In the genomic region with DNA sequence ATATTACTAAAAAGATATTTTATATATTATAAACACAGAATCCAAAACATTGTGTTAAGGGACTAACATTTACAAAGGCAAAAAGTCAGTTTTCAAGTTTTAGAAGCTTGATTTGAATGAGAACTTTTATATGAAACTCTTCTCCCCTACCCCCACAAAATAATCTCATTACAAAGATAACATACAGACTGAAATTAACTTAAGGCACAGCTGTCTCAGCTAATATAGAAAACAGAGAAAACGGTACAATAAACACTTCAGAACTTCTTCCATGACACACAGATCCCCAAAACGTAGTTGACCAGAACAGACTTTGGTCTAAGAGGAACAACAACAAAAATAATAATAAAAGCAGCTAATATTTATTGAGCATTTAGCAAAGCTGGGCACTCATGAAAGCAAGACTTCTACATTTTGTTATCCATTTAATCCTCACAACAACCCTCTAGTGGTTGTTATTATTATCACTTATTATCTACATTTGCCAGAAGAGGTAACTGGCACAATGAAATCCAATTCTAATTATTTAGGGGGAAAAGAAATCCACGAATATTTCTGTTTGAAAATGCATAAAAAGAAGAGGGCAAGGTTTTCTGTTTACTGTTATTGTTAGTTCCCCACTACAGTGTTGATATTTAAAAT, we compare ENCODE assay signal across 14 cellular contexts.
DNase-seq lines count a peak whose midpoint lies in the region; ATAC-seq, FAIRE-seq and TF ChIP-seq lines count a peak whose summit lies in the region.
"Had no signal": no experiment of that assay in that cellular context is flagged by ENCODE, and none has a peak within 500 bp of the region (broad histone marks: within the 10 kb centered on the region; RNA-seq: fewer than 3 reads in every experiment).

No MANE protein-coding gene starts in this region.

- H3K36me3 Mint-ChIP-seq in activated T-helper 2 cell treated with anti-CD3 and anti-CD28 coated beads, Interferon-gamma antibody, Interleukin-2, Interleukin-4, amounts not matched to agents 10 μg/mL and 5 μg/mL and 100 μg/mL, durations not matched to agents 14 hours and 24 hours and 36 hours (ENCODE audit: low read depth), result peaks cover 12% of the 10 kb centered on the region
- H3K36me3 Mint-ChIP-seq in CD4-positive, alpha-beta memory T cell, result peaks cover 37 to 38% of the 10 kb centered on the region in 2 donors

- H3K4me3 ChIP-seq in AG04450 (ENCODE audit: low read depth, low read length) (no peak overlapping the region), fibroblast of pulmonary artery (replicated peaks; ENCODE audit: low read depth, low read length) (no peak overlapping the region)
- no peak overlapping the region for H3K4me3 ChIP-seq in CD4-positive, alpha-beta memory T cell (ENCODE audit: low read length in 2 of 2)
- H3K4me3 ChIP-seq: HAP-1, Peyer's patch had no signal

- H3K4me1 ChIP-seq in CD4-positive, alpha-beta memory T cell (ENCODE audit: insufficient read depth, low read length), result no peaks in the 10 kb centered on the region
- H3K4me1 ChIP-seq: Peyer's patch had no signal

- no peak for DNase-seq in AG04450 (ENCODE audit: low read depth, low spot score)
- peak; percentile 32 for DNase-seq in RKO (ENCODE audit: low spot score)
- peak; percentile 24 for DNase-seq in fibroblast of pulmonary artery (ENCODE audit: low read depth)
- no peak for DNase-seq in activated T-helper 2 cell treated with anti-CD3 and anti-CD28 coated beads, Interferon-gamma antibody, Interleukin-2, Interleukin-4, amounts not matched to agents 10 μg/mL and 5 μg/mL and 100 μg/mL, durations not matched to agents 14 hours and 24 hours and 36 hours (ENCODE audit: low spot score)
- DNase-seq in CD4-positive, alpha-beta memory T cell, result no peak
- DNase-seq: activated gamma-delta T cell, NCI-H1092 treated with DMSO at 0.1 percent for 48 hours, Peyer's patch had no signal

- POLR2A ChIA-PET in AG04450 (lab: Yijun Ruan, JAX), result no interaction called here
- POLR2A ChIA-PET in CD4-positive, alpha-beta memory T cell (lab: Charles Lee; ENCODE audit: partially characterized antibody), result no interaction called here

- no peaks in the 10 kb centered on the region for H3K4me1 Mint-ChIP-seq in activated T-helper 2 cell treated with anti-CD3 and anti-CD28 coated beads, Interferon-gamma antibody, Interleukin-2, Interleukin-4, amounts not matched to agents 10 μg/mL and 5 μg/mL and 100 μg/mL, durations not matched to agents 14 hours and 24 hours and 36 hours (ENCODE audit: low read depth)
- H3K4me1 Mint-ChIP-seq in CD4-positive, alpha-beta memory T cell, result peaks cover 3 to 12% (median 5%) of the 10 kb centered on the region in 4 donors

- H3K36me3 ChIP-seq in CD4-positive, alpha-beta memory T cell (ENCODE audit: insufficient read depth, low read length), result peaks cover 2% of the 10 kb centered on the region
- H3K36me3 ChIP-seq: HAP-1, Peyer's patch had no signal

- no peaks in the 10 kb centered on the region for H3K9me3 ChIP-seq in AG04450 (ENCODE audit: control insufficient read depth, insufficient read depth, low read length)
- H3K9me3 ChIP-seq in CD4-positive, alpha-beta memory T cell (ENCODE audit: control insufficient read depth in 1 of 2, low read length in 2 of 2), result no peaks in the 10 kb centered on the region
- H3K9me3 ChIP-seq: HAP-1, neutrophil, Peyer's patch had no signal

- H3K27me3 Mint-ChIP-seq in activated T-helper 2 cell treated with anti-CD3 and anti-CD28 coated beads, Interferon-gamma antibody, Interleukin-2, Interleukin-4, amounts not matched to agents 10 μg/mL and 5 μg/mL and 100 μg/mL, durations not matched to agents 14 hours and 24 hours and 36 hours (ENCODE audit: low read depth), result no peaks in the 10 kb centered on the region
- H3K27me3 Mint-ChIP-seq in CD4-positive, alpha-beta memory T cell, result no peaks in the 10 kb centered on the region

- no peaks in the 10 kb centered on the region for H3K9me3 Mint-ChIP-seq in activated T-helper 2 cell treated with anti-CD3 and anti-CD28 coated beads, Interferon-gamma antibody, Interleukin-2, Interleukin-4, amounts not matched to agents 10 μg/mL and 5 μg/mL and 100 μg/mL, durations not matched to agents 14 hours and 24 hours and 36 hours
- H3K9me3 Mint-ChIP-seq in CD4-positive, alpha-beta memory T cell, result no peaks in the 10 kb centered on the region

- peak; percentile 36 for TF ChIP-seq CTCF in AG04450 (IDR thresholded peaks at IDR 0.05; ENCODE audit: low read depth, low read length)
- peak; percentile 36 for TF ChIP-seq CTCF in fibroblast of pulmonary artery (IDR thresholded peaks at IDR 0.05; ENCODE audit: low read length, missing control alignments)

- ATAC-seq in GM19328 (IDR thresholded peaks at IDR 0.05; ENCODE audit: unreplicated experiment) (no peak), HG02588 (IDR thresholded peaks at IDR 0.05; ENCODE audit: unreplicated experiment) (no peak)

- H3K27ac Mint-ChIP-seq in activated T-helper 2 cell treated with anti-CD3 and anti-CD28 coated beads, Interferon-gamma antibody, Interleukin-2, Interleukin-4, amounts not matched to agents 10 μg/mL and 5 μg/mL and 100 μg/mL, durations not matched to agents 14 hours and 24 hours and 36 hours, result no peak overlapping the region
- H3K27ac Mint-ChIP-seq in CD4-positive, alpha-beta memory T cell, result peak overlapping the region in 1 of 7 donors; percentile 2

- H3K4me3 Mint-ChIP-seq in activated T-helper 2 cell treated with anti-CD3 and anti-CD28 coated beads, Interferon-gamma antibody, Interleukin-2, Interleukin-4, amounts not matched to agents 10 μg/mL and 5 μg/mL and 100 μg/mL, durations not matched to agents 14 hours and 24 hours and 36 hours (ENCODE audit: low read depth), result no peak overlapping the region
- no peak overlapping the region for H3K4me3 Mint-ChIP-seq in CD4-positive, alpha-beta memory T cell

- FAIRE-seq in G401.6 (lab: Jason Lieb, UNC), result peak; percentile 60
- FAIRE-seq: endometrium had no signal

- CTCF ChIA-PET in AG04450 (lab: Charles Lee), result interaction anchor here (1.0 to 1.5 kb wide), 3 partner anchors 13 to 137 kb away, joined by 3 to 12 read pairs (median 4); no protein-coding TSS in a partner anchor
- CTCF ChIA-PET in CD4-positive, alpha-beta memory T cell (lab: Charles Lee; ENCODE audit: partially characterized antibody), result no interaction called here

- H3K27me3 ChIP-seq in AG04450 (ENCODE audit: control insufficient read depth, insufficient read depth, low read length), result no peaks in the 10 kb centered on the region
- H3K27me3 ChIP-seq in CD4-positive, alpha-beta memory T cell (ENCODE audit: insufficient read depth, low read length), result no peaks in the 10 kb centered on the region
- H3K27me3 ChIP-seq: neutrophil, Peyer's patch had no signal

- no peak overlapping the region for H3K27ac ChIP-seq in AG04450 (ENCODE audit: low read depth, low read length)
- H3K27ac ChIP-seq in CD4-positive, alpha-beta memory T cell (ENCODE audit: low read depth, low read length), result no peak overlapping the region
- H3K27ac ChIP-seq: neutrophil, Peyer's patch had no signal

- intact Hi-C loops in activated T-helper 2 cell treated with anti-CD3 and anti-CD28 coated beads, Interferon-gamma antibody, Interleukin-2, Interleukin-4, amounts not matched to agents 10 μg/mL and 5 μg/mL and 100 μg/mL, durations not matched to agents 14 hours and 24 hours and 36 hours (cut with micrococcal nuclease), result no loop called here
- intact Hi-C loops in CD4-positive, alpha-beta memory T cell (cut with micrococcal nuclease), result no loop called here

Comparison
In these comparisons a context has a peak if more than half of its experiments do, and no peak if none do; other contexts are left out.
1. DNase-seq: peak in RKO (single experiment) and fibroblast of pulmonary artery (single experiment); none in AG04450 (single experiment), activated T-helper 2 cell treated with anti-CD3 and anti-CD28 coated beads, Interferon-gamma antibody, Interleukin-2, Interleukin-4, amounts not matched to agents 10 μg/mL and 5 μg/mL and 100 μg/mL, durations not matched to agents 14 hours and 24 hours and 36 hours (single experiment) and CD4-positive, alpha-beta memory T cell (0 of 5).